ENCODE assay signal across 8 cellular contexts in genomic region chr13:109784590-109785140, GRCh38. TPM values are rescaled to one million over a fixed set of nuclear protein-coding genes. Genes with fewer than 3 reads are reported as not detected.
DNase-seq lines count a peak whose midpoint lies in the region; ATAC-seq, FAIRE-seq and TF ChIP-seq lines count a peak whose summit lies in the region.

No MANE protein-coding gene starts in this region.

- peak; percentile 71 for DNase-seq in G401 (ENCODE audit: low spot score)
- peak; percentile 79 for DNase-seq in NCI-H2029 (lab: John Stamatoyannopoulos, UW)
- peak; percentile 63 for DNase-seq in activated CD4-positive, alpha-beta T cell treated with anti-CD3 and anti-CD28 coated beads, Interleukin-2, amount 50 U/mL, for 1 hour
- DNase-seq in dorsolateral prefrontal cortex = peak; percentile 52 to 89 (median 72)
- DNase-seq in left lobe of liver (ENCODE audit: low spot score) = peak; percentile 86
- peak; percentile 51 for DNase-seq in stimulated activated CD4-positive, alpha-beta T cell treated with anti-CD3 and anti-CD28 coated beads, Interleukin-2, amount 100 ng/mL, for 4 hours (ENCODE audit: low read depth)
- no peak for DNase-seq in GM19239 (ENCODE audit: insufficient read length, low spot score)

- intact Hi-C loops in dorsolateral prefrontal cortex (cut with DNase I) = loop anchor here (5.0 to 10.0 kb wide), 7 partner anchors 323 to 1570 kb away; partner anchors contain the start of genes ABHD13 (in 1 of the 2) and LIG4 (in 1 of the 2)

- H3K27ac ChIP-seq in dorsolateral prefrontal cortex = peak overlapping the region in 58 of 59 donors; percentile 67 to 97 (median 92)

- FAIRE-seq in GM19239 (lab: Jason Lieb, UNC) = no peak

- TF ChIP-seq CTCF in dorsolateral prefrontal cortex (IDR thresholded peaks at IDR 0.05 in 54 of 56, conservative IDR thresholded peaks at IDR 0.05 in 2 of 56; ENCODE audit: low read depth in 1 of 56, partially characterized antibody in 56 of 56) = peak in 51 of 56 donors; percentile 16 to 81 (median 59)

- H3K27me3 ChIP-seq in dorsolateral prefrontal cortex = no peaks in the 10 kb centered on the region

- ATAC-seq in left lobe of liver (peak; percentile 64), GM18517 (IDR thresholded peaks at IDR 0.05; ENCODE audit: unreplicated experiment) (no peak)

- H3K4me3 ChIP-seq in dorsolateral prefrontal cortex = peak overlapping the region; percentile 59 to 92 (median 74)

- in situ Hi-C loops in G401 (cut with HindIII; ENCODE audit: low sequenced_read_pairs) = no loop called here

RNA-seq across cellular contexts. Expression of gene IRS2, which starts 1.7 kb away (rescaled TPM):
- 0.14 TPM in 1 of 2 replicates, not detected in the other for total RNA-seq in G401 (2014; rRNA removed; shearing (Covaris generic))
- total RNA-seq in dorsolateral prefrontal cortex (100 to 1,000 TPM in 1 of 120 experiments, 10 to 100 TPM in 119; 46.0 to 107 (median 73.1) TPM), left lobe of liver (13.1 TPM)

Comparison
In these comparisons a context has a peak if more than half of its experiments do, and no peak if none do; other contexts are left out.
1. RNA of gene IRS2, which starts 1.7 kb away (total RNA-seq): 46.0 to 107 TPM in dorsolateral prefrontal cortex and 13.1 TPM in left lobe of liver (single experiment); 0.14 TPM in G401; every median in the first group is over 10 times any median in the second.